10 cellular contexts compared by ENCODE assay signal in the genomic region with DNA sequence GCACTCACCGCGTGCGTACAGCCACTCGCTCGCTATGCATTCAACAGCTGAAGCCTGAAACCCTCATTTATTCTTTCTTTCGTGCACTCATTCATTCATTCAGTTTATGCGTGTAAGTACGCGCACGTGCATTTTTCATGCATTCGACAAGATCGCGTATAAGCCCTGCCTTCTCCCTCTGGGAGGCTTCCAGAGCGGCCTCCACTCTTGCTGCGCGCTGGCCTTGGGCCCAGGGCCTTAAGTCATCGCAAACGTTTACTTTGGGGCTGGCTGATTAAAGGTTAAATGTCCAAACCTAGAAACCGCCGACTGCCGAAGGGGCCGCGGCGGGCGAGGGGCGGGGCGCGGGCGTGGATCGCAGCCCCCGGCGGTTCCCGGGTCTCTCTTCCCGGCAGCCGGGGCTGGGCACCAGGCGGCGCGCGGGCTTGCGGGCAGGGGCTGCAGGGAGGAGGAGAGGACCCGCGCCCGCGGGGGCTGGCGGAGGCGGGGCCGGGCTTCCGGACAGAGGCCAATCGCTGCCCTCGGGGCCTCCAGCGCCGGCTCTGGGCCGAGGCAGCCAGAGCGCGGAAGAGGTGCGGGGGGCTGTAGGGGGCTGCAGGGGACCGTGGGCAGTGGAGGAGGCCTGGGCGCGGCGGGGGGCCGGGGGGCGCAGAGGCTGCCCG. TPM values are rescaled to one million over a fixed set of nuclear protein-coding genes. Genes with fewer than 3 reads are reported as not detected.
DNase-seq lines count a peak whose midpoint lies in the region; ATAC-seq and TF ChIP-seq lines count a peak whose summit lies in the region.
"Had no signal": no experiment of that assay in that cellular context is flagged by ENCODE, and none has a peak within 500 bp of the region (broad histone marks: within the 10 kb centered on the region; RNA-seq: fewer than 3 reads in every experiment).

A gene (plus strand): TSS at position 527 of the 662 bp plus-strand sequence. CDS start 1,259 bp downstream, outside the sequence.

- peak within 1 kb of the TSS; percentile 72 for H3K4me3 ChIP-seq in cardiac muscle cell
- H3K4me3 ChIP-seq in trophoblast cell (ENCODE audit: low read depth, low read length): peak within 1 kb of the TSS; percentile 83

- H3K4me1 ChIP-seq in cardiac muscle cell (ENCODE audit: low read depth) (no peaks in the 10 kb centered on the region), trophoblast cell (ENCODE audit: control insufficient read depth in 1 of 2, insufficient read depth in 2 of 2, low read length in 2 of 2) (peaks cover 0 to 7% of the 10 kb centered on the region in 2 experiments)

- H3K9me3 ChIP-seq in cardiac muscle cell (ENCODE audit: low read depth) (no peaks in the 10 kb centered on the region), trophoblast cell (ENCODE audit: insufficient read depth, low read depth, low read length) (no peaks in the 10 kb centered on the region)

- no peak within 1 kb of the TSS for H3K27ac ChIP-seq in cardiac muscle cell
- H3K27ac ChIP-seq in trophoblast cell (ENCODE audit: low read depth, low read length): no peak within 1 kb of the TSS

- H4K12ac ChIP-seq in trophoblast cell (ENCODE audit: low read depth, low read length): peak within 1 kb of the TSS; percentile 27

- H3K4me2 ChIP-seq in trophoblast cell (ENCODE audit: low read length): peak within 1 kb of the TSS; percentile 64

- no peak within 1 kb of the TSS for H3K9ac ChIP-seq in trophoblast cell (ENCODE audit: low read length)

- ATAC-seq in SK-N-SH treated with all-trans-retinoic acid at 6 μM for 48 hours: peak; percentile 63
- ATAC-seq in GM21390 (IDR thresholded peaks at IDR 0.05; ENCODE audit: unreplicated experiment): no peak

- no peak for TF ChIP-seq CTCF in cardiac muscle cell (IDR thresholded peaks at IDR 0.05; ENCODE audit: low read depth, low read length)

- WGBS in trophoblast cell (ENCODE audit: extremely low coverage, insufficient coverage, insufficient read length): no CpG with 5 or more reads among the region's 63 CpGs

- peaks cover 3% of the 10 kb centered on the region for H3K79me1 ChIP-seq in trophoblast cell (ENCODE audit: low read length)

- peak within 1 kb of the TSS; percentile 33 for H4K8ac ChIP-seq in trophoblast cell (ENCODE audit: low read depth, low read length)

- H3K36me3 ChIP-seq in cardiac muscle cell: no peaks in the 10 kb centered on the region
- peaks cover 0 to 6% of the 10 kb centered on the region in 2 experiments for H3K36me3 ChIP-seq in trophoblast cell (ENCODE audit: control insufficient read depth in 1 of 2, insufficient read depth in 2 of 2, low read length in 2 of 2)

- H3K23ac ChIP-seq in trophoblast cell (ENCODE audit: low read length): no peak within 1 kb of the TSS

- H2BK120ac ChIP-seq in trophoblast cell (ENCODE audit: insufficient read depth, low read length, poor library complexity): no peak within 1 kb of the TSS

- no peak within 1 kb of the TSS for H3K18ac ChIP-seq in trophoblast cell (ENCODE audit: low read length)

- no peak within 1 kb of the TSS for H2BK5ac ChIP-seq in trophoblast cell (ENCODE audit: low read depth, low read length, poor library complexity)

- no peak within 1 kb of the TSS for H2AFZ ChIP-seq in trophoblast cell (ENCODE audit: insufficient read depth, low read length, poor library complexity)

- H4K91ac ChIP-seq in trophoblast cell (ENCODE audit: low read depth, low read length): peak within 1 kb of the TSS; percentile 4

- no peaks in the 10 kb centered on the region for H3K27me3 ChIP-seq in cardiac muscle cell
- H3K27me3 ChIP-seq in trophoblast cell (ENCODE audit: insufficient read depth, low read length): no peaks in the 10 kb centered on the region

- DNase-seq in Daoy (ENCODE audit: low read depth): peak; percentile 10
- DNase-seq in cardiac muscle cell (ENCODE audit: low read depth in 1 of 2, low spot score in 1 of 2): peak; percentile 59 to 83
- DNase-seq in trophoblast cell: peak in 1 of 2 donors; percentile 3
- no peak for DNase-seq in NOMO-1 treated with DMSO at 0.1 percent for 48 hours (lab: John Stamatoyannopoulos, UW; ENCODE audit: unreplicated experiment)
- DNase-seq in NCI-H1105 treated with DMSO at 0.1 percent for 48 hours (lab: John Stamatoyannopoulos, UW): no peak
- DNase-seq in GF-D8 (lab: John Stamatoyannopoulos, UW): no peak
- DNase-seq: SIG-M5; stimulated activated CD4-positive, alpha-beta T cell treated with anti-CD3 and anti-CD28 coated beads, Interleukin-4, amount 100 ng/mL, for 1 hour had no signal

- H3K79me2 ChIP-seq in trophoblast cell (ENCODE audit: control insufficient read depth, insufficient read depth, low read length, poor library complexity): peaks cover 3% of the 10 kb centered on the region

- H2AK5ac ChIP-seq in trophoblast cell (ENCODE audit: low read length): no peak within 1 kb of the TSS

- no peak within 1 kb of the TSS for H2BK12ac ChIP-seq in trophoblast cell (ENCODE audit: low read length)

- peak within 1 kb of the TSS; percentile 32 for H3K14ac ChIP-seq in trophoblast cell (ENCODE audit: low read length)

- H3K4ac ChIP-seq in trophoblast cell (ENCODE audit: low read depth, low read length): no peak within 1 kb of the TSS

TF ChIP-seq in SK-N-SH treated with all-trans-retinoic acid at 6 μM for 48 hours, 23 proteins besides CTCF, POLR2A, EP300 and RAD21:
- TF ChIP-seq GLIS3 (CRISPR knock-in tag; IDR thresholded peaks at IDR 0.05) (no peak), ZNF70 (CRISPR knock-in tag; IDR thresholded peaks at IDR 0.05) (no peak), TOX (CRISPR knock-in tag; IDR thresholded peaks at IDR 0.05; ENCODE audit: borderline replicate concordance) (no peak), SNAI2 (CRISPR knock-in tag; IDR thresholded peaks at IDR 0.05) (no peak), BACH2 (CRISPR knock-in tag; IDR thresholded peaks at IDR 0.05; ENCODE audit: borderline replicate concordance) (no peak), RARB (CRISPR knock-in tag; IDR thresholded peaks at IDR 0.05) (no peak), ISL1 (CRISPR knock-in tag; IDR thresholded peaks at IDR 0.05) (no peak), ARNTL (CRISPR knock-in tag; IDR thresholded peaks at IDR 0.05; ENCODE audit: borderline replicate concordance, low read depth) (no peak), PPARA (CRISPR knock-in tag; IDR thresholded peaks at IDR 0.05; ENCODE audit: borderline replicate concordance) (no peak), ZC3H10 (CRISPR knock-in tag; IDR thresholded peaks at IDR 0.05) (no peak)
- TF ChIP-seq, protein P1, sequence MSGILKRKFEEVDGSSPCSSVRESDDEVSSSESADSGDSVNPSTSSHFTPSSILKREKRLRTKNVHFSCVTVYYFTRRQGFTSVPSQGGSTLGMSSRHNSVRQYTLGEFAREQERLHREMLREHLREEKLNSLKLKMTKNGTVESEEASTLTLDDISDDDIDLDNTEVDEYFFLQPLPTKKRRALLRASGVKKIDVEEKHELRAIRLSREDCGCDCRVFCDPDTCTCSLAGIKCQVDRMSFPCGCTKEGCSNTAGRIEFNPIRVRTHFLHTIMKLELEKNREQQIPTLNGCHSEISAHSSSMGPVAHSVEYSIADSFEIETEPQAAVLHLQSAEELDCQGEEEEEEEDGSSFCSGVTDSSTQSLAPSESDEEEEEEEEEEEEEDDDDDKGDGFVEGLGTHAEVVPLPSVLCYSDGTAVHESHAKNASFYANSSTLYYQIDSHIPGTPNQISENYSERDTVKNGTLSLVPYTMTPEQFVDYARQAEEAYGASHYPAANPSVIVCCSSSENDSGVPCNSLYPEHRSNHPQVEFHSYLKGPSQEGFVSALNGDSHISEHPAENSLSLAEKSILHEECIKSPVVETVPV (CRISPR knock-in tag; IDR thresholded peaks at IDR 0.05): no peak
- TF ChIP-seq, protein P2, sequence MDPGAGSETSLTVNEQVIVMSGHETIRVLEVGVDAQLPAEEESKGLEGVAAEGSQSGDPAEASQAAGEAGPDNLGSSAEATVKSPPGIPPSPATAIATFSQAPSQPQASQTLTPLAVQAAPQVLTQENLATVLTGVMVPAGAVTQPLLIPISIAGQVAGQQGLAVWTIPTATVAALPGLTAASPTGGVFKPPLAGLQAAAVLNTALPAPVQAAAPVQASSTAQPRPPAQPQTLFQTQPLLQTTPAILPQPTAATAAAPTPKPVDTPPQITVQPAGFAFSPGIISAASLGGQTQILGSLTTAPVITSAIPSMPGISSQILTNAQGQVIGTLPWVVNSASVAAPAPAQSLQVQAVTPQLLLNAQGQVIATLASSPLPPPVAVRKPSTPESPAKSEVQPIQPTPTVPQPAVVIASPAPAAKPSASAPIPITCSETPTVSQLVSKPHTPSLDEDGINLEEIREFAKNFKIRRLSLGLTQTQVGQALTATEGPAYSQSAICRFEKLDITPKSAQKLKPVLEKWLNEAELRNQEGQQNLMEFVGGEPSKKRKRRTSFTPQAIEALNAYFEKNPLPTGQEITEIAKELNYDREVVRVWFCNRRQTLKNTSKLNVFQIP (CRISPR knock-in tag; IDR thresholded peaks at IDR 0.05; ENCODE audit: borderline replicate concordance, low read depth): no peak
- TF ChIP-seq, protein P3, sequence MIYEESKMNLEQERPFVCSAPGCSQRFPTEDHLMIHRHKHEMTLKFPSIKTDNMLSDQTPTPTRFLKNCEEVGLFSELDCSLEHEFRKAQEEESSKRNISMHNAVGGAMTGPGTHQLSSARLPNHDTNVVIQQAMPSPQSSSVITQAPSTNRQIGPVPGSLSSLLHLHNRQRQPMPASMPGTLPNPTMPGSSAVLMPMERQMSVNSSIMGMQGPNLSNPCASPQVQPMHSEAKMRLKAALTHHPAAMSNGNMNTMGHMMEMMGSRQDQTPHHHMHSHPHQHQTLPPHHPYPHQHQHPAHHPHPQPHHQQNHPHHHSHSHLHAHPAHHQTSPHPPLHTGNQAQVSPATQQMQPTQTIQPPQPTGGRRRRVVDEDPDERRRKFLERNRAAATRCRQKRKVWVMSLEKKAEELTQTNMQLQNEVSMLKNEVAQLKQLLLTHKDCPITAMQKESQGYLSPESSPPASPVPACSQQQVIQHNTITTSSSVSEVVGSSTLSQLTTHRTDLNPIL (CRISPR knock-in tag; IDR thresholded peaks at IDR 0.05; ENCODE audit: low read depth): no peak

RNA-seq across cellular contexts. Expression of the gene that starts here (rescaled TPM):
- 1.0 TPM in 1 of 2 replicates, not detected in the other for total RNA-seq in Daoy (2014; rRNA removed; shearing (Covaris generic))
- 54.1 and 58.0 TPM in 2 replicates for total RNA-seq in cardiac muscle cell
- 58.4 and 102 TPM in 2 replicates for polyA plus RNA-seq in cardiac muscle cell
- 17.8 and 18.9 TPM in 2 replicates for polyA plus RNA-seq in trophoblast cell (2013)

Comparison
In these comparisons a context has a peak if more than half of its experiments do, and no peak if none do; other contexts are left out.
1. RNA of the gene that starts here (total RNA-seq): 54.1 to 58.0 TPM in cardiac muscle cell; 1.0 TPM in Daoy; every median in the first group is over 10 times any median in the second.
2. DNase-seq: peak in Daoy (single experiment) and cardiac muscle cell (2 of 2); none in NOMO-1 treated with DMSO at 0.1 percent for 48 hours (single experiment), NCI-H1105 treated with DMSO at 0.1 percent for 48 hours (single experiment) and GF-D8 (single experiment).